ENCODE assay signal across 23 cellular contexts in genomic region chr6:166437661-166438060, GRCh38. TPM values are rescaled to one million over a fixed set of nuclear protein-coding genes. Genes with fewer than 3 reads are reported as not detected.
A peak's percentile ranks its signal among the peaks of the same experiment; 100 is the strongest.
DNase-seq lines count a peak whose midpoint lies in the region; ATAC-seq and TF ChIP-seq lines count a peak whose summit lies in the region.
"Had no signal": no experiment of that assay in that cellular context is flagged by ENCODE, and none has a peak within 500 bp of the region (broad histone marks: within the 10 kb centered on the region; RNA-seq: fewer than 3 reads in every experiment).

No MANE protein-coding gene starts in this region.

- peaks cover 9% of the 10 kb centered on the region for H3K4me1 Mint-ChIP-seq in endothelial cell (ENCODE audit: unreplicated experiment)

- ATAC-seq in left cardiac atrium (no peak), HG02885 (IDR thresholded peaks at IDR 0.05; ENCODE audit: poor library complexity, unreplicated experiment) (no peak)
- ATAC-seq: activated CD4-positive, CD25-positive, alpha-beta regulatory T cell treated with anti-CD3 and anti-CD28 coated beads, Interleukin-2, amount 50 U/mL, for 24 hours; esophagus mucosa; heart left ventricle; PC-3 had no signal

- intact Hi-C loops in cardiac septum (cut with DNase I) (no loop called here), left cardiac atrium (cut with DNase I) (no loop called here)

- peaks cover 4% of the 10 kb centered on the region for H3K27me3 Mint-ChIP-seq in endothelial cell (ENCODE audit: unreplicated experiment)
- H3K27me3 Mint-ChIP-seq: activated CD4-positive, alpha-beta memory T cell treated with anti-CD3 and anti-CD28 coated beads for 36 hours had no signal

- no peaks in the 10 kb centered on the region for H3K9me3 Mint-ChIP-seq in endothelial cell (ENCODE audit: unreplicated experiment)
- H3K9me3 Mint-ChIP-seq: activated CD4-positive, alpha-beta memory T cell treated with anti-CD3 and anti-CD28 coated beads for 36 hours; CD8-positive, alpha-beta memory T cell; IgD-negative memory B cell; naive B cell; stimulated activated naive CD8-positive, alpha-beta T cell treated with anti-CD3 and anti-CD28 coated beads, Interleukin-15, Interleukin-2, amounts not matched to agents 100 ng/mL and 50 ng/mL, for 24 hours; T-helper 1 cell treated with Interleukin-12 subunit alpha and Interleukin-12 subunit beta and Interleukin-4 antibody, amounts not matched to agents 30 μg/mL and 1 μg/mL, for 36 hours had no signal

- peak; percentile 22 for DNase-seq in cardiac septum (ENCODE audit: low spot score)
- DNase-seq in left cardiac atrium, result no peak
- DNase-seq in NCI-H2171 treated with DMSO at 0.1 percent for 48 hours (lab: John Stamatoyannopoulos, UW), result peak; percentile 63
- DNase-seq in endothelial cell (ENCODE audit: low spot score), result no peak
- peak; percentile 26 for DNase-seq in ureter (ENCODE audit: low spot score)
- DNase-seq in NOMO-1 (lab: John Stamatoyannopoulos, UW; ENCODE audit: unreplicated experiment in 2 of 2), result no peak
- no peak for DNase-seq in NCI-H2081 (lab: John Stamatoyannopoulos, UW)
- DNase-seq: activated CD4-positive, alpha-beta memory T cell treated with anti-CD3 and anti-CD28 coated beads for 36 hours; activated naive CD4-positive, alpha-beta T cell treated with anti-CD3 and anti-CD28 coated beads, Interleukin-2, amount 50 U/mL, for 16 hours; CD8-positive, alpha-beta memory T cell; heart left ventricle; kidney; midbrain; naive B cell; NCI-H1694; NCI-H524 treated with DMSO at 0.1 percent for 48 hours; PC-3 had no signal

- peaks cover 34% of the 10 kb centered on the region for H3K36me3 Mint-ChIP-seq in endothelial cell (ENCODE audit: low read depth, unreplicated experiment)
- H3K36me3 Mint-ChIP-seq: activated CD4-positive, alpha-beta memory T cell treated with anti-CD3 and anti-CD28 coated beads for 36 hours; CD8-positive, alpha-beta memory T cell; IgD-negative memory B cell had no signal

- peak; percentile 14 for TF ChIP-seq CTCF in endothelial cell (IDR thresholded peaks at IDR 0.05; ENCODE audit: unreplicated experiment)

- H3K4me3 Mint-ChIP-seq in endothelial cell (ENCODE audit: unreplicated experiment), result no peak overlapping the region
- H3K4me3 Mint-ChIP-seq: activated CD4-positive, alpha-beta memory T cell treated with anti-CD3 and anti-CD28 coated beads for 36 hours; IgD-negative memory B cell; stimulated activated naive CD8-positive, alpha-beta T cell treated with anti-CD3 and anti-CD28 coated beads, Interleukin-15, Interleukin-2, amounts not matched to agents 100 ng/mL and 50 ng/mL, for 24 hours; T-helper 1 cell treated with Interleukin-12 subunit alpha and Interleukin-12 subunit beta and Interleukin-4 antibody, amounts not matched to agents 30 μg/mL and 1 μg/mL, for 36 hours had no signal

- H3K27ac Mint-ChIP-seq in endothelial cell (ENCODE audit: unreplicated experiment), result no peak overlapping the region
- H3K27ac Mint-ChIP-seq: activated CD4-positive, alpha-beta memory T cell treated with anti-CD3 and anti-CD28 coated beads for 36 hours; IgD-negative memory B cell; stimulated activated naive CD8-positive, alpha-beta T cell treated with anti-CD3 and anti-CD28 coated beads, Interleukin-15, Interleukin-2, amounts not matched to agents 100 ng/mL and 50 ng/mL, for 24 hours; T-helper 1 cell treated with Interleukin-12 subunit alpha and Interleukin-12 subunit beta and Interleukin-4 antibody, amounts not matched to agents 30 μg/mL and 1 μg/mL, for 36 hours had no signal

RNA-seq across cellular contexts. Expression of gene MPC1, which starts 54.9 kb away (rescaled TPM):
- 396 TPM for total RNA-seq in cardiac septum
- total RNA-seq in left cardiac atrium, result 100 to 1,000 TPM; 273 to 352 TPM
- 23.7 TPM for total RNA-seq in endothelial cell (ENCODE audit: unreplicated experiment)
- total RNA-seq in ureter, result 53.9 TPM

Comparison
In these comparisons a context has a peak if more than half of its experiments do, and no peak if none do; other contexts are left out.
1. DNase-seq: peak in cardiac septum (single experiment), NCI-H2171 treated with DMSO at 0.1 percent for 48 hours (single experiment) and ureter (single experiment); none in left cardiac atrium (single experiment), endothelial cell (single experiment), NOMO-1 (0 of 2) and NCI-H2081 (0 of 2).